Comparison of ENCODE assay signal across 1 cellular context in genomic region chr1:43367904-43368645, GRCh38.
TF ChIP-seq lines count a peak whose summit lies in the region.

Gene ELOVL1, minus strand, starts transcription at chr1:43368011. Its CDS starts 2,402 bp downstream, at chr1:43365609.

TF ChIP-seq in SK-N-SH, 30 proteins besides CTCF, POLR2A, EP300 and RAD21 (continued from another document):
- TF ChIP-seq USF1 (IDR thresholded peaks at IDR 0.05; ENCODE audit: borderline replicate concordance, low read depth) = 0 out of 2 replicates have a peak, but pooled peaks have one; percentile 9
- TF ChIP-seq USF2 (IDR thresholded peaks at IDR 0.05; ENCODE audit: borderline replicate concordance, low read depth, low read length) = no peak
- peak; percentile 68 for TF ChIP-seq TAF1 (IDR thresholded peaks at IDR 0.05; ENCODE audit: borderline replicate concordance, low read depth, low read length)
- TF ChIP-seq TEAD4 (IDR thresholded peaks at IDR 0.05; ENCODE audit: borderline replicate concordance, insufficient read depth) = no peak
- TF ChIP-seq SIN3A (IDR thresholded peaks at IDR 0.05; ENCODE audit: borderline replicate concordance, low read depth, low read length) = 0 out of 2 replicates have a peak, but pooled peaks have one; percentile 48
- no peak; the same call in 1 of the 2 replicates for TF ChIP-seq REST (IDR thresholded peaks at IDR 0.05; ENCODE audit: low read depth, low read length)
- TF ChIP-seq FOSL2 (IDR thresholded peaks at IDR 0.05; ENCODE audit: borderline replicate concordance, low read depth) = no peak
- TF ChIP-seq MEF2A (IDR thresholded peaks at IDR 0.05; ENCODE audit: borderline replicate concordance, low read depth) = no peak
- no peak for TF ChIP-seq FOXM1 (IDR thresholded peaks at IDR 0.05; ENCODE audit: low read depth)
